Comparison of ENCODE assay signal across 10 cellular contexts in the genomic region with DNA sequence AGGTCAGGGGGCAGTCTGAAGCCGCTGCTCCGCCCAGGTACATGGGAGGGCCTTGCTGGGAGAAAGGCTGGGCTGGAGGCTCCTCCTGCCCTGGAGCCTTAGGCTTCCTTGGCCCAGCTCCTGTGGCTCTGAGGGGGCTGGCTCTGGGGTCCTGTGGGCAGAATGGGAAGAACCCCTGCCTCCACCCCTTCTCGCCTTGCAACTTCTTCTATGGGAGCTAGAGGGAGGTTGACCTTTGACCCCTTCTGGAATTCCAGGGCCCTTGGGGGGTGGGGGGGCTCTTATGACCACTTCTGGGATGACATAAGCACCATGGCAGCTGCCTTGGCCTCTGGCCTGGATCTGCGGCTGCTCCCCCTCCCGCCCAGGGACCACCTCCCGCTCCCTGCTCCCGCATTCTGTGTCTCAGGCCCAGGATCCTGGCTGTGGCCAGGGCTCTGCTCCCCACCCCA. TPM values are rescaled to one million over a fixed set of nuclear protein-coding genes. Genes with fewer than 3 reads are reported as not detected.
DNase-seq lines count a peak whose midpoint lies in the region; ATAC-seq, FAIRE-seq and TF ChIP-seq lines count a peak whose summit lies in the region.
"Had no signal": no experiment of that assay in that cellular context is flagged by ENCODE, and none has a peak within 500 bp of the region (broad histone marks: within the 10 kb centered on the region; RNA-seq: fewer than 3 reads in every experiment).

No MANE protein-coding gene starts in this region.

- no peaks in the 10 kb centered on the region for H3K9me3 Mint-ChIP-seq in neural progenitor cell

- H3K4me3 Mint-ChIP-seq in neural progenitor cell = no peak overlapping the region

- H3F3A ChIP-seq in neural progenitor cell (ENCODE audit: low read depth) = peaks cover 22% of the 10 kb centered on the region

- H3K9ac ChIP-seq in neural progenitor cell = no peak overlapping the region

- H3K4me3 ChIP-seq in A673 (ENCODE audit: low read depth, low read length, poor library complexity, severe bottlenecking) (no peak overlapping the region), neural progenitor cell (no peak overlapping the region)

- H3K27me3 Mint-ChIP-seq in neural progenitor cell (ENCODE audit: insufficient read depth, low read depth) = peaks cover 17% of the 10 kb centered on the region

- TF ChIP-seq POLR2A in GM12892 (IDR thresholded peaks at IDR 0.05; ENCODE audit: low read depth, low read length) = no peak

- no peak for ATAC-seq in GM19324 (IDR thresholded peaks at IDR 0.05; ENCODE audit: low FRiP score, unreplicated experiment)

- H3K36me3 ChIP-seq in A673 (ENCODE audit: insufficient read depth, low read length, poor library complexity, severe bottlenecking) (peaks cover 21% of the 10 kb centered on the region), neural progenitor cell (no peaks in the 10 kb centered on the region)

- CTCF ChIA-PET in A673 (lab: Charles Lee) = interaction anchor here (0.5 kb wide), 1 partner anchor 28 kb away, joined by 3 read pairs; no protein-coding TSS in a partner anchor

- peaks cover 13% of the 10 kb centered on the region for H3K36me3 Mint-ChIP-seq in neural progenitor cell

- H3K27me3 ChIP-seq in A673 (replicated peaks; ENCODE audit: insufficient read depth, low read depth, low read length, poor library complexity) (no peaks in the 10 kb centered on the region), neural progenitor cell (no peaks in the 10 kb centered on the region)

- FAIRE-seq in GM12892 (lab: Jason Lieb, UNC) = no peak

- no TSS peak for BruUV-seq in A673 (replicated peaks; lab: Mats Ljungman, UMichigan)

- DNase-seq in A673 (ENCODE audit: low spot score) = no peak
- DNase-seq in RPMI7951 (ENCODE audit: low read depth) = peak; percentile 17
- DNase-seq in fibroblast of the conjunctiva (ENCODE audit: low read depth) = peak; percentile 96
- peak; percentile 70 for DNase-seq in neural progenitor cell (ENCODE audit: low spot score)
- DNase-seq in SHP77 (lab: John Stamatoyannopoulos, UW) = no peak
- no peak for DNase-seq in GM12892 (ENCODE audit: insufficient read length)
- no peak for DNase-seq in cerebellum (ENCODE audit: low spot score)
- DNase-seq: activated effector memory CD4-positive, alpha-beta T cell treated with Interleukin-2 at 50 U/mL for 16 hours; NCI-H2107 had no signal

- POLR2A ChIA-PET in A673 (lab: Charles Lee; ENCODE audit: low non-redundant PET) = interaction anchor here (0.7 kb wide), 1 partner anchor 1468 kb away, joined by 5 read pairs; no protein-coding TSS in a partner anchor

- H3K4me1 Mint-ChIP-seq in neural progenitor cell = peaks cover 56% of the 10 kb centered on the region

- no peaks in the 10 kb centered on the region for H3K9me3 ChIP-seq in A673 (ENCODE audit: low read depth, low read length, poor library complexity, severe bottlenecking)
- H3K9me3 ChIP-seq in neural progenitor cell (ENCODE audit: low read depth) = no peaks in the 10 kb centered on the region

- peaks cover 31% of the 10 kb centered on the region for H3K79me2 ChIP-seq in neural progenitor cell (ENCODE audit: low read depth)

- H4K20me1 ChIP-seq in neural progenitor cell (ENCODE audit: low read depth) = peaks cover 24% of the 10 kb centered on the region

- no peak overlapping the region for H2AFZ ChIP-seq in neural progenitor cell (replicated peaks)

- peak overlapping the region; percentile 89 for H3K27ac Mint-ChIP-seq in neural progenitor cell

- H3K4me2 ChIP-seq in neural progenitor cell = peak overlapping the region; percentile 31

- intact Hi-C loops in A673 (cut with micrococcal nuclease; ENCODE audit: unreplicated experiment) = loop anchor here (10.0 kb wide), 1 partner anchor 189 kb away; no protein-coding TSS in a partner anchor

- peaks cover 29% of the 10 kb centered on the region for H3K4me1 ChIP-seq in A673 (ENCODE audit: insufficient read depth, low read length, poor library complexity, severe bottlenecking)
- H3K4me1 ChIP-seq in neural progenitor cell = peaks cover 41% of the 10 kb centered on the region

- H3K27ac ChIP-seq in A673 (ENCODE audit: low read depth, low read length, poor library complexity, severe bottlenecking) (peak overlapping the region; percentile 63), neural progenitor cell (peak overlapping the region; percentile 83)

- no peak for TF ChIP-seq CTCF in A673 (conservative IDR thresholded peaks at IDR 0.05; ENCODE audit: low read depth, low read length)
- no peak for TF ChIP-seq CTCF in neural progenitor cell (IDR thresholded peaks at IDR 0.05)

RNA-seq across cellular contexts. Expression of a gene that starts 32.2 kb away (rescaled TPM):
- total RNA-seq in A673 (2021) (12.1 and 14.0 TPM in 2 replicates), neural progenitor cell (ENCODE audit: low replicate concordance) (12.2 and 32.7 TPM in 2 replicates), cerebellum (9.1 TPM)
- total RNA-seq in RPMI7951 (2014; rRNA removed; shearing (Covaris generic)) = 11.2 and 21.2 TPM in 2 replicates
- polyA plus RNA-seq in GM12892 (2012; ENCODE audit: missing spikeins) = not detected

RNA-seq across cellular contexts. Expression of a gene that starts 34.7 kb away (rescaled TPM):
- total RNA-seq in A673 (2021) (153 and 157 TPM in 2 replicates), neural progenitor cell (ENCODE audit: low replicate concordance) (82.4 and 133 TPM in 2 replicates), cerebellum (42.3 TPM)
- total RNA-seq in RPMI7951 (2014; rRNA removed; shearing (Covaris generic)) = 75.8 and 86.1 TPM in 2 replicates
- polyA plus RNA-seq in GM12892 (2012; ENCODE audit: missing spikeins) = 27.3 TPM

RNA-seq across cellular contexts. Expression of a gene that starts 35.3 kb away (rescaled TPM):
- 10.1 and 16.2 TPM in 2 replicates for total RNA-seq in A673 (2021)
- total RNA-seq in RPMI7951 (2014; rRNA removed; shearing (Covaris generic)) = 28.7 and 29.9 TPM in 2 replicates
- total RNA-seq in neural progenitor cell (ENCODE audit: low replicate concordance) = 10.1 and 19.3 TPM in 2 replicates
- 1.8 TPM for polyA plus RNA-seq in GM12892 (2012; ENCODE audit: missing spikeins)
- total RNA-seq in cerebellum = 16.8 TPM

Comparison
In these comparisons a context has a peak if more than half of its experiments do, and no peak if none do; other contexts are left out.
1. DNase-seq: peak in RPMI7951 (single experiment), fibroblast of the conjunctiva (single experiment) and neural progenitor cell (single experiment); none in A673 (single experiment), SHP77 (0 of 2), GM12892 (single experiment) and cerebellum (single experiment).